Comparison of ENCODE assay signal across 26 cellular contexts in the genomic region with DNA sequence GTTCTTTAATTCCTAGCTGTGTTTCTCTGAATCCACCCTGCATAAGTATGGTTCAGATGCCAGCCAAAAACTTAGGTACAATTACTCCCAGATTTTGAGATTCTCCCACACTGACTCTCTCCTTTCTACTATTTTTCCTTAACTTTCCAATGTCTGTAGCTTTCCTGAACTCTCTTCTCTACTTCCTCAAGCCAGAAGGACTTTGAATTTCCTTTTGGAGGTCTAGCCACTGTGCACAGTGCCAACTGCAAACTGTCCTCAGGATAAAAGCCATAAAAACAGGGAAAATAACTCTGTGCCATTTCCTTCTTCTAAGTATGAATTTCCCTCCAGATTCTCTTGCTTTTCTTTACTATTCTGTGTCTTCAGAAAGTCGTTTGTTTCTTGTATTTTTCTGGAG.
DNase-seq lines count a peak whose midpoint lies in the region; ATAC-seq, FAIRE-seq and TF ChIP-seq lines count a peak whose summit lies in the region.
"Had no signal": no experiment of that assay in that cellular context is flagged by ENCODE, and none has a peak within 500 bp of the region (broad histone marks: within the 10 kb centered on the region; RNA-seq: fewer than 3 reads in every experiment).

No MANE protein-coding gene starts in this region.

- peak overlapping the region in 2 of 3 donors; percentile 11 to 24 for H3K27ac Mint-ChIP-seq in IgD-negative memory B cell
- H3K27ac Mint-ChIP-seq: CD14-positive monocyte; CD4-positive, alpha-beta T cell had no signal

- no peak for TF ChIP-seq CTCF in keratinocyte (optimal IDR thresholded peaks at IDR 0.05 in 1 of 3, IDR thresholded peaks at IDR 0.05 in 1 of 3, conservative IDR thresholded peaks at IDR 0.05 in 1 of 3; ENCODE audit: extremely low read depth in 1 of 3, insufficient read depth in 2 of 3, low read length in 3 of 3)
- TF ChIP-seq CTCF in osteoblast (IDR thresholded peaks at IDR 0.05; ENCODE audit: extremely low read depth, low read depth, low read length) = no peak

- no peaks in the 10 kb centered on the region for H3K9me3 Mint-ChIP-seq in IgD-negative memory B cell
- H3K9me3 Mint-ChIP-seq: CD14-positive monocyte; CD4-positive, alpha-beta T cell; CD8-positive, alpha-beta memory T cell had no signal

- no peak overlapping the region for H3K9ac ChIP-seq in keratinocyte (ENCODE audit: control insufficient read depth, extremely low read depth, insufficient read depth, low read length)
- H3K9ac ChIP-seq: BLaER1 treated with 17β-estradiol and CSF1 and Interleukin-3, amounts not matched to agents 10 nM and 100 nM had no signal

- H3K9me1 ChIP-seq in keratinocyte (ENCODE audit: control insufficient read depth, extremely low read depth, insufficient read depth, low read length) = no peaks in the 10 kb centered on the region

- H3K4me3 ChIP-seq in keratinocyte (ENCODE audit: control insufficient read depth in 2 of 3, extremely low read depth in 1 of 3, insufficient read depth in 2 of 3, low read depth in 1 of 3, low read length in 3 of 3) (no peak overlapping the region), osteoblast (ENCODE audit: insufficient read depth, low read length) (no peak overlapping the region)
- H3K4me3 ChIP-seq: A549; BLaER1 treated with 17β-estradiol and CSF1 and Interleukin-3, amounts not matched to agents 10 nM and 100 nM had no signal

- H3K9me3 ChIP-seq in keratinocyte (ENCODE audit: control insufficient read depth, low read depth, low read length) (no peaks in the 10 kb centered on the region), osteoblast (ENCODE audit: low read depth, low read length) (no peaks in the 10 kb centered on the region)
- H3K9me3 ChIP-seq: A549; BE2C; BLaER1 treated with 17β-estradiol and CSF1 and Interleukin-3, amounts not matched to agents 10 nM and 100 nM had no signal

- no peak for ATAC-seq in HG03097 (IDR thresholded peaks at IDR 0.05; ENCODE audit: low FRiP score, unreplicated experiment)
- ATAC-seq: A549 had no signal

- H3K4me2 ChIP-seq in keratinocyte (ENCODE audit: control insufficient read depth, extremely low read depth, insufficient read depth, low read depth, low read length) (no peak overlapping the region), osteoblast (ENCODE audit: insufficient read depth, low read length) (no peak overlapping the region)
- H3K4me2 ChIP-seq: A549; BLaER1 treated with 17β-estradiol and CSF1 and Interleukin-3, amounts not matched to agents 10 nM and 100 nM had no signal

- no peak for DNase-seq in H54 (ENCODE audit: insufficient read length, low spot score)
- no peak for DNase-seq in keratinocyte (ENCODE audit: low read depth, low spot score)
- DNase-seq in osteoblast (ENCODE audit: insufficient read length, low spot score, missing footprints) = peak; percentile 22
- DNase-seq in GM19240 (ENCODE audit: insufficient read length, low spot score) = no peak
- DNase-seq in NK-92 treated with Interleukin-12 subunit alpha and Interleukin-12 subunit beta, amount 100 ng/mL, for 24 hours (lab: John Stamatoyannopoulos, UW) = no peak
- DNase-seq: 8988T; ACHN; AML-193; BE2C; CD4-positive, alpha-beta T cell; CD8-positive, alpha-beta memory T cell; DMS 273 treated with DMSO at 0.1 percent for 48 hours; DMS79; EL; GDM1; GOT3; H7; HCEC 1CT had no signal

- H3K27me3 ChIP-seq in keratinocyte (ENCODE audit: control insufficient read depth, extremely low read depth, insufficient read depth, low read length) (no peaks in the 10 kb centered on the region), osteoblast (ENCODE audit: insufficient read depth, low read length) (no peaks in the 10 kb centered on the region)
- H3K27me3 ChIP-seq: BE2C; BLaER1 treated with 17β-estradiol and CSF1 and Interleukin-3, amounts not matched to agents 10 nM and 100 nM had no signal

- H3K27ac ChIP-seq in keratinocyte (ENCODE audit: control insufficient read depth, insufficient read depth, low read length) = no peak overlapping the region
- no peak overlapping the region for H3K27ac ChIP-seq in osteoblast (ENCODE audit: low read depth, low read length)
- H3K27ac ChIP-seq: A549; BLaER1 treated with 17β-estradiol and CSF1 and Interleukin-3, amounts not matched to agents 10 nM and 100 nM had no signal

- dilution Hi-C loops in keratinocyte (cut with MboI; ENCODE audit: extremely low pct_ligation_motif_present, low sequenced_read_pairs) = no loop called here

- H3K4me1 Mint-ChIP-seq in IgD-negative memory B cell = peaks cover 0 to 2% (median 0%) of the 10 kb centered on the region in 3 donors
- H3K4me1 Mint-ChIP-seq: CD14-positive monocyte had no signal

- no peaks in the 10 kb centered on the region for H3K27me3 Mint-ChIP-seq in IgD-negative memory B cell
- H3K27me3 Mint-ChIP-seq: CD4-positive, alpha-beta T cell had no signal

- no peak overlapping the region for H2AFZ ChIP-seq in keratinocyte (ENCODE audit: control insufficient read depth, low read length)
- no peak overlapping the region for H2AFZ ChIP-seq in osteoblast (ENCODE audit: low read length)

- peaks cover 0 to 3% of the 10 kb centered on the region in 2 experiments for H3K36me3 ChIP-seq in keratinocyte (ENCODE audit: control insufficient read depth in 2 of 2, extremely low read depth in 1 of 2, insufficient read depth in 2 of 2, low read length in 2 of 2)
- H3K36me3 ChIP-seq in osteoblast (ENCODE audit: insufficient read depth, low read length) = peaks cover 9% of the 10 kb centered on the region

- no peaks in the 10 kb centered on the region for H4K20me1 ChIP-seq in keratinocyte (ENCODE audit: control insufficient read depth, extremely low read depth, insufficient read depth, low read length)
- no peaks in the 10 kb centered on the region for H4K20me1 ChIP-seq in osteoblast (ENCODE audit: insufficient read depth, low read length)

- peaks cover 7% of the 10 kb centered on the region for H3K36me3 Mint-ChIP-seq in IgD-negative memory B cell

- peak; percentile 11 for FAIRE-seq in H54 (lab: Jason Lieb, UNC)
- FAIRE-seq in keratinocyte (lab: Jason Lieb, UNC) = peak; percentile 51
- FAIRE-seq: A549, D721Med, GM12891, GM18507 had no signal

- H3K79me2 ChIP-seq in keratinocyte (ENCODE audit: control insufficient read depth, insufficient read depth, low read length) (no peaks in the 10 kb centered on the region), osteoblast (ENCODE audit: insufficient read depth, low read length) (no peaks in the 10 kb centered on the region)

- H3K4me1 ChIP-seq in keratinocyte (ENCODE audit: control insufficient read depth, extremely low read depth, insufficient read depth, low read length) (no peaks in the 10 kb centered on the region), osteoblast (ENCODE audit: insufficient read depth, low read length) (no peaks in the 10 kb centered on the region)
- H3K4me1 ChIP-seq: A549; BLaER1 treated with 17β-estradiol and CSF1 and Interleukin-3, amounts not matched to agents 10 nM and 100 nM had no signal

- no peak for TF ChIP-seq POLR2A in H54 (IDR thresholded peaks at IDR 0.05; ENCODE audit: low read depth, low read length)

- H3K4me3 Mint-ChIP-seq in IgD-negative memory B cell = no peak overlapping the region
- H3K4me3 Mint-ChIP-seq: CD14-positive monocyte; CD4-positive, alpha-beta T cell; CD8-positive, alpha-beta memory T cell had no signal
